13 cellular contexts compared by ENCODE assay signal in genomic region chr20:31594558-31595379, GRCh38. TPM values are rescaled to one million over a fixed set of nuclear protein-coding genes. Genes with fewer than 3 reads are reported as not detected.
A peak's percentile ranks its signal among the peaks of the same experiment; 100 is the strongest.
DNase-seq lines count a peak whose midpoint lies in the region; ATAC-seq and TF ChIP-seq lines count a peak whose summit lies in the region.
"Had no signal": no experiment of that assay in that cellular context is flagged by ENCODE, and none has a peak within 500 bp of the region (broad histone marks: within the 10 kb centered on the region; RNA-seq: fewer than 3 reads in every experiment).

No MANE protein-coding gene starts in this region.

- no peaks in the 10 kb centered on the region for H3K36me3 Mint-ChIP-seq in Caco-2 (ENCODE audit: insufficient read depth, unreplicated experiment)
- no peaks in the 10 kb centered on the region for H3K36me3 Mint-ChIP-seq in nephron (ENCODE audit: low read depth)
- H3K36me3 Mint-ChIP-seq in stimulated activated memory B cell treated with anti-CD40 and anti-IgM and Interleukin-4, amounts not matched to agents 10 μg/mL and 1 μg/mL and 100 μg/mL, for 72 hours, result no peaks in the 10 kb centered on the region

- POLR2A ChIA-PET in Caco-2 (lab: Charles Lee), result interaction anchor here (1.5 kb wide), 1 partner anchor 21 kb away, joined by 7 read pairs; no protein-coding TSS in a partner anchor

- WGBS in gastroesophageal sphincter (ENCODE audit: low coverage in 1 of 2), 2 donors, result 83 to 90% methylated on average over 6 to 7 of the region's 11 CpGs

- CTCF ChIA-PET in Caco-2 (lab: Charles Lee), result interaction anchor here (1.3 to 2.5 kb wide), 3 partner anchors 12 to 18 kb away, joined by 3 to 15 read pairs (median 3); no protein-coding TSS in a partner anchor

- no peaks in the 10 kb centered on the region for H3K9me3 Mint-ChIP-seq in Caco-2 (ENCODE audit: unreplicated experiment)
- no peaks in the 10 kb centered on the region for H3K9me3 Mint-ChIP-seq in nephron
- H3K9me3 Mint-ChIP-seq in stimulated activated memory B cell treated with anti-CD40 and anti-IgM and Interleukin-4, amounts not matched to agents 10 μg/mL and 1 μg/mL and 100 μg/mL, for 72 hours, result no peaks in the 10 kb centered on the region
- H3K9me3 Mint-ChIP-seq: activated B cell treated with CpG ODN at 0.5 μM for 24 hours had no signal

- H3K4me3 ChIP-seq in Caco-2 (ENCODE audit: low read depth, low read length) (no peak overlapping the region), gastroesophageal sphincter (no peak overlapping the region)
- H3K4me3 ChIP-seq: BLaER1 had no signal

- H3K27me3 Mint-ChIP-seq in Caco-2 (ENCODE audit: insufficient read depth, unreplicated experiment), result no peaks in the 10 kb centered on the region
- no peaks in the 10 kb centered on the region for H3K27me3 Mint-ChIP-seq in nephron (ENCODE audit: low read depth)
- peaks cover 34% of the 10 kb centered on the region for H3K27me3 Mint-ChIP-seq in stimulated activated memory B cell treated with anti-CD40 and anti-IgM and Interleukin-4, amounts not matched to agents 10 μg/mL and 1 μg/mL and 100 μg/mL, for 72 hours

- TF ChIP-seq POLR2A in gastroesophageal sphincter (IDR thresholded peaks at IDR 0.05), result no peak

- H3K27me3 ChIP-seq in Caco-2 (replicated peaks; ENCODE audit: control insufficient read depth, insufficient read depth, low read length), result no peaks in the 10 kb centered on the region
- no peaks in the 10 kb centered on the region for H3K27me3 ChIP-seq in gastroesophageal sphincter
- H3K27me3 ChIP-seq: BLaER1, neutrophil had no signal

- peak overlapping the region; percentile 1 for H3K27ac Mint-ChIP-seq in Caco-2 (ENCODE audit: unreplicated experiment)
- H3K27ac Mint-ChIP-seq in nephron, result peak overlapping the region; percentile 86 to 96 (median 95)
- no peak overlapping the region for H3K27ac Mint-ChIP-seq in stimulated activated memory B cell treated with anti-CD40 and anti-IgM and Interleukin-4, amounts not matched to agents 10 μg/mL and 1 μg/mL and 100 μg/mL, for 72 hours
- H3K27ac Mint-ChIP-seq: activated B cell treated with CpG ODN at 0.5 μM for 24 hours had no signal

- H3K36me3 ChIP-seq in Caco-2 (ENCODE audit: control insufficient read depth, insufficient read depth, low read length), result no peaks in the 10 kb centered on the region
- H3K36me3 ChIP-seq in gastroesophageal sphincter, result no peaks in the 10 kb centered on the region
- H3K36me3 ChIP-seq: BLaER1, neutrophil had no signal

- H3K4me1 ChIP-seq in Caco-2, result peaks cover 25% of the 10 kb centered on the region
- H3K4me1 ChIP-seq in gastroesophageal sphincter, result peaks cover 0 to 34% (median 0%) of the 10 kb centered on the region in 3 donors
- H3K4me1 ChIP-seq: BLaER1 had no signal

- TF ChIP-seq EP300 in gastroesophageal sphincter (IDR thresholded peaks at IDR 0.05), result no peak

- H3K27ac ChIP-seq in gastroesophageal sphincter, result peak overlapping the region in 3 of 4 donors; percentile 78 to 81 (median 80)
- H3K27ac ChIP-seq: BLaER1, neutrophil had no signal

- BruUV-seq in Caco-2 (replicated peaks; lab: Mats Ljungman, UMichigan), result no TSS peak

- peak; percentile 32 for ATAC-seq in gastroesophageal sphincter
- ATAC-seq in stimulated activated memory B cell treated with anti-CD40 and anti-IgM and Interleukin-4, amounts not matched to agents 10 μg/mL and 1 μg/mL and 100 μg/mL, for 72 hours, result no peak

- TF ChIP-seq CTCF in Caco-2 (IDR thresholded peaks at IDR 0.05; ENCODE audit: insufficient read depth in 1 of 2, low read depth in 1 of 2, low read length in 1 of 2, severe bottlenecking in 1 of 2, unreplicated experiment in 1 of 2) (no peak), gastroesophageal sphincter (IDR thresholded peaks at IDR 0.05) (no peak), nephron (IDR thresholded peaks at IDR 0.05; ENCODE audit: unreplicated experiment in 3 of 3) (no peak)

- no peak for DNase-seq in Caco-2
- peak; percentile 33 for DNase-seq in RPMI7951 (ENCODE audit: low read depth)
- no peak for DNase-seq in NAMALWA (ENCODE audit: low spot score)
- no peak for DNase-seq in stimulated activated CD4-positive, alpha-beta T cell treated with anti-CD3 and anti-CD28 coated beads, Interleukin-12 subunit alpha, Interleukin-12 subunit beta, amount 100 ng/mL, for 4 hours
- DNase-seq in stimulated activated CD4-positive, alpha-beta T cell treated with anti-CD3 and anti-CD28 coated beads, Interleukin-4, amount 100 ng/mL, for 1 hour, result no peak
- DNase-seq: activated B cell treated with CpG ODN at 0.5 μM for 24 hours; activated naive CD4-positive, alpha-beta T cell treated with anti-CD3 and anti-CD28 coated beads, Interleukin-2, amount 50 U/mL, for 16 hours; NCI-H774 had no signal

- H3K4me3 Mint-ChIP-seq in Caco-2 (ENCODE audit: unreplicated experiment) (no peak overlapping the region), nephron (peak overlapping the region in 1 of 3 experiments; percentile 30)
- H3K4me3 Mint-ChIP-seq in stimulated activated memory B cell treated with anti-CD40 and anti-IgM and Interleukin-4, amounts not matched to agents 10 μg/mL and 1 μg/mL and 100 μg/mL, for 72 hours, result no peak overlapping the region
- H3K4me3 Mint-ChIP-seq: activated B cell treated with CpG ODN at 0.5 μM for 24 hours had no signal

- intact Hi-C loops in Caco-2 (cut with micrococcal nuclease; ENCODE audit: unreplicated experiment), result loop anchor here (1.0 kb wide), 2 partner anchors 9 to 14 kb away; no protein-coding TSS in a partner anchor

- no peaks in the 10 kb centered on the region for H3K9me3 ChIP-seq in Caco-2
- no peaks in the 10 kb centered on the region for H3K9me3 ChIP-seq in gastroesophageal sphincter
- H3K9me3 ChIP-seq: BLaER1, neutrophil had no signal

- H3K4me1 Mint-ChIP-seq in Caco-2 (ENCODE audit: low read depth, unreplicated experiment) (peaks cover 21% of the 10 kb centered on the region), nephron (peaks cover 16% of the 10 kb centered on the region)
- H3K4me1 Mint-ChIP-seq in stimulated activated memory B cell treated with anti-CD40 and anti-IgM and Interleukin-4, amounts not matched to agents 10 μg/mL and 1 μg/mL and 100 μg/mL, for 72 hours, result peaks cover 6% of the 10 kb centered on the region
- H3K4me1 Mint-ChIP-seq: activated B cell treated with CpG ODN at 0.5 μM for 24 hours had no signal

RNA-seq across cellular contexts. Expression of gene ID1, which starts 10.3 kb away (rescaled TPM):
- total RNA-seq in Caco-2 (2022) (157 and 163 TPM in 2 replicates), gastroesophageal sphincter (100 to 1,000 TPM; 221 to 714 (median 372) TPM)
- 315 and 437 TPM in 2 replicates for total RNA-seq in RPMI7951 (2014; rRNA removed; shearing (Covaris generic))

RNA-seq across cellular contexts. Expression of gene COX4I2, which starts 42.9 kb away (rescaled TPM):
- total RNA-seq in Caco-2 (2022) (not detected in 2 replicates), gastroesophageal sphincter (10 to 100 TPM in 2 of 4 donors, 1 to 10 TPM in 1, not detected in 1; 4.6 to 40.9 (median 12.1) TPM)
- not detected in 2 replicates for total RNA-seq in RPMI7951 (2014; rRNA removed; shearing (Covaris generic))
- total RNA-seq: activated B cell treated with CpG ODN at 0.5 μM for 24 hours had no signal
